8 cellular contexts compared by ENCODE assay signal in the genomic region with DNA sequence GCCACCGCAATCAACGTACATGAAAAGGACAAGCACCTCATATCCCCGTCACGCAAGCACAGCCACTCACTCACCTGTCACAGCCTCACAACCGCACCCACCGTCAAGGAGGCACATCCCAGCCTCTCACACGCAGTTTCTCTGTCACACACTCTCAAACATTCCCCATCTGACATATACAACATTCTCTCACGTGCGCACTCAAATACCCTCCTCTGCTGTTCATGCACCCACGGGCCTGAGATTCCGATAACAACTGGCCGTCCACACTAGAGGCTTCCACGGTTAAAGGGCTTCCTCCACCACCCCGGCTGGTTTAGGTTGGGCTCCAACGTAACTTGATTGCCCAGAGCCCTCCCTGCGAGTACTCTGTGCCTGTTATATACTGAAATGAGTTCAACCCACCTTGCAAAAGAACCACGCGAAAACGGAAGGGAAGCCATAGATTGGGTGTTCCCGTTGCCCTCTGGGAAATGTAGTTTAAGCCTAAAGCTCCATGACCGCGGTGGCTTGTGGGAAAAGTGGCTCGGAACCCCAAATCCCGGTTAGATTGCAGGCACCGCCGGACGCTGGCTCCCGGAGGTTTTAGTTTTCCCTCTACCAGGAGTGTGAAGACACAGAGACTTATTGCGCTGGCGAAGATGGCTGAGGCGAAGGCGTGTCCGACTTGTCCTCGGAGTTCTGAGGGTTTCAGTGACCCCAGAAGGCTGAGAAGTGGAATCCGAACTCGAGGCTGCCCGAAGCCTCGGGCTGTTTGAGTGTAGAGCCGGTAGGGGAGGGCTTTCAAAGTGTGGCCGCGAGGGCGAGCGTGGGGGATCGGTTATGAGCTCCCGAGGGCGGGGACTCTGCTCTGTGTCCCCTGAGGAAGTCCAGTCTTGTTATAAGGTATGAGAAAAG. TPM values are rescaled to one million over a fixed set of nuclear protein-coding genes. Genes with fewer than 3 reads are reported as not detected.
A peak's percentile ranks its signal among the peaks of the same experiment; 100 is the strongest.
DNase-seq lines count a peak whose midpoint lies in the region; ATAC-seq lines count a peak whose summit lies in the region.

A gene (minus strand): TSS at position 448 of the 897 bp plus-strand sequence. CDS start 5,857 bp downstream, outside the sequence.

- peak within 1 kb of the TSS; percentile 86 to 100 (median 98) for H3K27ac Mint-ChIP-seq in CD4-positive, alpha-beta memory T cell
- peak within 1 kb of the TSS; percentile 94 to 96 for H3K27ac Mint-ChIP-seq in effector memory CD8-positive, alpha-beta T cell

- H3K4me1 ChIP-seq in CD4-positive, alpha-beta memory T cell (ENCODE audit: insufficient read depth, low read length), result peaks cover 18% of the 10 kb centered on the region

- peak; percentile 87 to 99 (median 91) for DNase-seq in CD4-positive, alpha-beta memory T cell
- DNase-seq in HS-5 (ENCODE audit: low read depth) (peak; percentile 68), NK-92 (lab: John Stamatoyannopoulos, UW; ENCODE audit: unreplicated experiment) (peak; percentile 69), medulla oblongata (ENCODE audit: extremely low spot score) (peak; percentile 96)
- DNase-seq in activated CD8-positive, alpha-beta memory T cell treated with anti-CD3 and anti-CD28 coated beads for 24 hours, result peak; percentile 91
- DNase-seq in effector memory CD8-positive, alpha-beta T cell, result peak; percentile 71 to 81 (median 76)
- DNase-seq in stimulated activated CD4-positive, alpha-beta T cell treated with anti-CD3 and anti-CD28 coated beads, TNF-alpha, amount 100 ng/mL, for 48 hours (ENCODE audit: low read depth in 3 of 3), result peak; percentile 54 to 80 (median 69)

- peak within 1 kb of the TSS; percentile 90 to 99 (median 94) for H3K4me3 Mint-ChIP-seq in CD4-positive, alpha-beta memory T cell
- H3K4me3 Mint-ChIP-seq in effector memory CD8-positive, alpha-beta T cell, result peak within 1 kb of the TSS; percentile 88 to 97

- peaks cover 2 to 21% (median 9%) of the 10 kb centered on the region in 8 donors for H3K9me3 Mint-ChIP-seq in CD4-positive, alpha-beta memory T cell
- H3K9me3 Mint-ChIP-seq in effector memory CD8-positive, alpha-beta T cell, result no peaks in the 10 kb centered on the region

- CTCF ChIA-PET in CD4-positive, alpha-beta memory T cell (lab: Charles Lee; ENCODE audit: partially characterized antibody), result interaction anchor here (0.6 to 1.0 kb wide), 3 partner anchors 59 to 1988 kb away, joined by 3 to 4 read pairs (median 3); no protein-coding TSS in a partner anchor

- ATAC-seq in GM19452 (IDR thresholded peaks at IDR 0.05; ENCODE audit: unreplicated experiment), result peak; percentile 80
- ATAC-seq in effector memory CD8-positive, alpha-beta T cell (replicated peaks), result peak; percentile 83

- no peaks in the 10 kb centered on the region for H3K9me3 ChIP-seq in CD4-positive, alpha-beta memory T cell (ENCODE audit: control insufficient read depth in 1 of 2, low read length in 2 of 2)

- H3K4me1 Mint-ChIP-seq in CD4-positive, alpha-beta memory T cell, result peaks cover 24 to 46% (median 35%) of the 10 kb centered on the region in 4 donors
- peaks cover 23 to 30% of the 10 kb centered on the region in 2 donors for H3K4me1 Mint-ChIP-seq in effector memory CD8-positive, alpha-beta T cell (ENCODE audit: low read depth in 2 of 2)

- H3K27ac ChIP-seq in CD4-positive, alpha-beta memory T cell (ENCODE audit: low read depth, low read length), result peak within 1 kb of the TSS; percentile 90

- H3K27me3 ChIP-seq in CD4-positive, alpha-beta memory T cell (ENCODE audit: insufficient read depth, low read length), result no peaks in the 10 kb centered on the region

- POLR2A ChIA-PET in CD4-positive, alpha-beta memory T cell (lab: Charles Lee; ENCODE audit: partially characterized antibody), result interaction anchor here (0.6 to 2.4 kb wide), 15 partner anchors 60 to 863 kb away, joined by 3 to 15 read pairs (median 5); a partner anchor contains a TSS

- H3K4me3 ChIP-seq in CD4-positive, alpha-beta memory T cell (ENCODE audit: low read length in 2 of 2), result peak within 1 kb of the TSS; percentile 74 to 89

- intact Hi-C loops in CD4-positive, alpha-beta memory T cell (cut with micrococcal nuclease), result loop anchor here (1.0 to 5.0 kb wide), 7 partner anchors 125 to 1400 kb away; a partner anchor contains a TSS

- H3K36me3 ChIP-seq in CD4-positive, alpha-beta memory T cell (ENCODE audit: insufficient read depth, low read length), result no peaks in the 10 kb centered on the region

- no peaks in the 10 kb centered on the region for H3K27me3 Mint-ChIP-seq in CD4-positive, alpha-beta memory T cell
- H3K27me3 Mint-ChIP-seq in effector memory CD8-positive, alpha-beta T cell, result no peaks in the 10 kb centered on the region

- H3K36me3 Mint-ChIP-seq in CD4-positive, alpha-beta memory T cell, result peaks cover 29 to 36% of the 10 kb centered on the region in 2 donors
- H3K36me3 Mint-ChIP-seq in effector memory CD8-positive, alpha-beta T cell (ENCODE audit: insufficient read depth), result peaks cover 16% of the 10 kb centered on the region

RNA-seq across cellular contexts. Expression of the gene that starts here (rescaled TPM):
- 10 to 100 TPM; 30.5 to 31.1 TPM for total RNA-seq in CD4-positive, alpha-beta memory T cell
- polyA plus RNA-seq in CD4-positive, alpha-beta memory T cell, result 10 to 100 TPM in 1 of 2 donors, 1 to 10 TPM in 1; 3.1 to 13.8 TPM

Comparison
In these comparisons a context has a peak if more than half of its experiments do, and no peak if none do; other contexts are left out.
1. Peak in every context shown above with its lines: DNase-seq, ATAC-seq, H3K4me3 ChIP-seq and H3K27ac ChIP-seq.